Comparison of ENCODE assay signal across 9 cellular contexts in the genomic region with DNA sequence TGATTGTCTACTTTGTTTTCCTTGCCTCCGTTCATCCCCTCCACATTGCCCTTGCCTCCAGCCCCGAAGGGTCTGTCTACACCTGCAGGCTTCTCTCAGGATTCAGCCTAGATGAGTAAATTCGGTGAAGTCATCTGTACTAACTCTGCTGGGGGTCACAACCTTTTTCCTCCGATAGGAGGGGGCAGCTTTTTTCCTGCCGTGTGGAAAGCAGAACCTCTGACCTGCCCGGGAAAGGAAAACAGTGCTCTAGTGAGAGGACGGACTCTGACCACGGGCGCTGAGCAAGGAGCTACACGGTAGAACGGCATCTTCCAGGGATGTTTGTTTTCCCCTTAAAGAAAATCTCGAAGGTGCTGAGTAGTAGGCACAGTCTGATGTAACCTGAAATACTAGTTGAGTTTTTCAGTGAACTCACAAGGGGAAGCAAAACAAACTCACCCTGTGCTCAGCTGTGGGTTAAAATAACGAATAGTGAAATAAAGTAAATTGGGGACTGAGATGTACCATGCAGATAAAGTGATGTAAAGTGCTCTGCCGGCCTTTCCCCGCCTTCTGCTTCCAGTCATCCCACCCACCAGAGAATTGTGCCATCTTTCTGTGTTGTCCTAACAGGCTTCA.
A peak's percentile ranks its signal among the peaks of the same experiment; 100 is the strongest.
DNase-seq lines count a peak whose midpoint lies in the region; ATAC-seq and TF ChIP-seq lines count a peak whose summit lies in the region.
"Had no signal": no experiment of that assay in that cellular context is flagged by ENCODE, and none has a peak within 500 bp of the region (broad histone marks: within the 10 kb centered on the region; RNA-seq: fewer than 3 reads in every experiment).

No MANE protein-coding gene starts in this region.

- H3K4me1 Mint-ChIP-seq in T-helper 2 cell treated with Interferon-gamma antibody and Interleukin-4, amounts not matched to agents 5 μg/mL and 100 μg/mL, for 36 hours (ENCODE audit: low read depth) = peaks cover 26% of the 10 kb centered on the region

- DNase-seq in ELF-1 (ENCODE audit: low read depth, low spot score) (peak; percentile 19), glomerular visceral epithelial cell (ENCODE audit: extremely low spot score) (peak; percentile 71), gastrocnemius medialis (no peak), NCI-H146 treated with DMSO at 0.1 percent for 48 hours (lab: John Stamatoyannopoulos, UW; ENCODE audit: unreplicated experiment) (no peak), COR-L47 (lab: John Stamatoyannopoulos, UW) (no peak)
- DNase-seq in T-helper 2 cell treated with Interferon-gamma antibody and Interleukin-4, amounts not matched to agents 5 μg/mL and 100 μg/mL, for 36 hours (ENCODE audit: low spot score) = peak; percentile 66
- no peak for DNase-seq in activated CD8-positive, alpha-beta memory T cell treated with anti-CD3 and anti-CD28 coated beads for 24 hours
- DNase-seq: cortex of kidney had no signal

- peaks cover 8% of the 10 kb centered on the region for H3K27me3 Mint-ChIP-seq in T-helper 2 cell treated with Interferon-gamma antibody and Interleukin-4, amounts not matched to agents 5 μg/mL and 100 μg/mL, for 36 hours (ENCODE audit: low read depth)

- H3K9me3 Mint-ChIP-seq in T-helper 2 cell treated with Interferon-gamma antibody and Interleukin-4, amounts not matched to agents 5 μg/mL and 100 μg/mL, for 36 hours = no peaks in the 10 kb centered on the region

- peak overlapping the region; percentile 66 to 84 (median 74) for H3K4me3 ChIP-seq in gastrocnemius medialis

- intact Hi-C loops in gastrocnemius medialis (cut with DNase I; ENCODE audit: low total_unique reads) = loop anchor here (5.0 to 10.0 kb wide), 4 partner anchors 59 to 497 kb away; no protein-coding TSS in a partner anchor

- H3K27me3 ChIP-seq in gastrocnemius medialis = no peaks in the 10 kb centered on the region

- ATAC-seq in gastrocnemius medialis (peak in 1 of 2 donors; percentile 21), GM21367 (IDR thresholded peaks at IDR 0.05; ENCODE audit: unreplicated experiment) (no peak)

- in situ Hi-C loops in gastrocnemius medialis (cut with MboI; ENCODE audit: low sequenced_read_pairs in 4 of 4) = loop anchor here in 2 of 4 donors (10.0 kb wide), 1 partner anchor 223 kb away; no protein-coding TSS in a partner anchor

- TF ChIP-seq CTCF in gastrocnemius medialis (IDR thresholded peaks at IDR 0.05 in 4 of 5, conservative IDR thresholded peaks at IDR 0.05 in 1 of 5) = no peak

- H3K27ac ChIP-seq in gastrocnemius medialis = peak overlapping the region; percentile 95 to 98 (median 97)

- no peak overlapping the region for H3K4me3 Mint-ChIP-seq in T-helper 2 cell treated with Interferon-gamma antibody and Interleukin-4, amounts not matched to agents 5 μg/mL and 100 μg/mL, for 36 hours

- H3K36me3 ChIP-seq in gastrocnemius medialis = no peaks in the 10 kb centered on the region

- peaks cover 2% of the 10 kb centered on the region for H3K36me3 Mint-ChIP-seq in T-helper 2 cell treated with Interferon-gamma antibody and Interleukin-4, amounts not matched to agents 5 μg/mL and 100 μg/mL, for 36 hours (ENCODE audit: low read depth)

- H3K27ac Mint-ChIP-seq in T-helper 2 cell treated with Interferon-gamma antibody and Interleukin-4, amounts not matched to agents 5 μg/mL and 100 μg/mL, for 36 hours = no peak overlapping the region

- H3K9me3 ChIP-seq in gastrocnemius medialis = no peaks in the 10 kb centered on the region

- TF ChIP-seq POLR2A in gastrocnemius medialis (IDR thresholded peaks at IDR 0.05) = no peak

- peaks cover 60 to 63% of the 10 kb centered on the region in 2 donors for H3K4me1 ChIP-seq in gastrocnemius medialis

Comparison
In these comparisons a context has a peak if more than half of its experiments do, and no peak if none do; other contexts are left out.
1. DNase-seq: peak in ELF-1 (single experiment), T-helper 2 cell treated with Interferon-gamma antibody and Interleukin-4, amounts not matched to agents 5 μg/mL and 100 μg/mL, for 36 hours (single experiment) and glomerular visceral epithelial cell (single experiment); none in gastrocnemius medialis (0 of 2), NCI-H146 treated with DMSO at 0.1 percent for 48 hours (single experiment), activated CD8-positive, alpha-beta memory T cell treated with anti-CD3 and anti-CD28 coated beads for 24 hours (single experiment) and COR-L47 (single experiment).